ENCODE assay signal across 10 cellular contexts in genomic region chr5:139676951-139677367, GRCh38. TPM values are rescaled to one million over a fixed set of nuclear protein-coding genes. Genes with fewer than 3 reads are reported as not detected.
DNase-seq lines count a peak whose midpoint lies in the region; ATAC-seq and TF ChIP-seq lines count a peak whose summit lies in the region.
"Had no signal": no experiment of that assay in that cellular context is flagged by ENCODE, and none has a peak within 500 bp of the region (broad histone marks: within the 10 kb centered on the region; RNA-seq: fewer than 3 reads in every experiment).

No MANE protein-coding gene starts in this region.

- intact Hi-C loops in spleen (cut with DNase I; ENCODE audit: low total_unique reads) = no loop called here
- intact Hi-C loops in activated CD4-positive, alpha-beta T cell treated with anti-CD3 and anti-CD28 coated beads, Interleukin-2, amount 10 ng/mL, durations not matched to agents 24 days and 14 days (cut with micrococcal nuclease) = no loop called here

- CTCF ChIA-PET in HEK293T (lab: Yijun Ruan, JAX) = no interaction called here

- POLR2A ChIA-PET in HEK293T (lab: Yijun Ruan, JAX) = no interaction called here

- H3K36me3 Mint-ChIP-seq in brain = peaks cover 18% of the 10 kb centered on the region
- H3K36me3 Mint-ChIP-seq in activated CD4-positive, alpha-beta T cell treated with anti-CD3 and anti-CD28 coated beads, Interleukin-2, amount 10 ng/mL, durations not matched to agents 24 days and 14 days (ENCODE audit: low read depth) = no peaks in the 10 kb centered on the region
- H3K36me3 Mint-ChIP-seq: activated CD4-positive, alpha-beta memory T cell treated with anti-CD3 and anti-CD28 coated beads for 36 hours had no signal

- peak overlapping the region; percentile 98 to 99 (median 99) for H3K27ac Mint-ChIP-seq in brain
- no peak overlapping the region for H3K27ac Mint-ChIP-seq in activated CD4-positive, alpha-beta T cell treated with anti-CD3 and anti-CD28 coated beads, Interleukin-2, amount 10 ng/mL, durations not matched to agents 24 days and 14 days
- H3K27ac Mint-ChIP-seq: activated CD4-positive, alpha-beta memory T cell treated with anti-CD3 and anti-CD28 coated beads for 36 hours had no signal

- TF ChIP-seq CTCF in brain (conservative IDR thresholded peaks at IDR 0.05) (no peak), spleen (IDR thresholded peaks at IDR 0.05 in 8 of 11, conservative IDR thresholded peaks at IDR 0.05 in 3 of 11) (no peak)

- H3K36me3 ChIP-seq in KOPT-K1 (ENCODE audit: insufficient read depth, low read length) (peaks cover 30% of the 10 kb centered on the region; the same call in 1 of the 2 replicates), spleen (peaks cover 0 to 39% (median 19%) of the 10 kb centered on the region in 6 donors)

- H3K9me3 ChIP-seq in KOPT-K1 (ENCODE audit: insufficient read depth, low read length, poor library complexity, severe bottlenecking) (no peaks in the 10 kb centered on the region), spleen (no peaks in the 10 kb centered on the region)
- H3K9me3 ChIP-seq: lower lobe of right lung had no signal

- H3K27me3 Mint-ChIP-seq in brain = peaks cover 4% of the 10 kb centered on the region
- peaks cover 4% of the 10 kb centered on the region for H3K27me3 Mint-ChIP-seq in activated CD4-positive, alpha-beta T cell treated with anti-CD3 and anti-CD28 coated beads, Interleukin-2, amount 10 ng/mL, durations not matched to agents 24 days and 14 days
- H3K27me3 Mint-ChIP-seq: activated CD4-positive, alpha-beta memory T cell treated with anti-CD3 and anti-CD28 coated beads for 36 hours had no signal

- no peaks in the 10 kb centered on the region for H3K9me3 Mint-ChIP-seq in brain
- H3K9me3 Mint-ChIP-seq in activated CD4-positive, alpha-beta T cell treated with anti-CD3 and anti-CD28 coated beads, Interleukin-2, amount 10 ng/mL, durations not matched to agents 24 days and 14 days = no peaks in the 10 kb centered on the region
- H3K9me3 Mint-ChIP-seq: activated CD4-positive, alpha-beta memory T cell treated with anti-CD3 and anti-CD28 coated beads for 36 hours had no signal

- ATAC-seq in GM21723 (IDR thresholded peaks at IDR 0.05; ENCODE audit: unreplicated experiment) (no peak), HG03571 (IDR thresholded peaks at IDR 0.05; ENCODE audit: unreplicated experiment) (no peak)
- ATAC-seq: lower lobe of right lung had no signal

- TF ChIP-seq POLR2A in spleen (IDR thresholded peaks at IDR 0.05) = no peak

- DNase-seq in left kidney (ENCODE audit: low read depth, low spot score) (peak; percentile 95), spleen (no peak), HEK293T (ENCODE audit: extremely low spot score) (no peak)
- DNase-seq in activated CD4-positive, alpha-beta T cell treated with anti-CD3 and anti-CD28 coated beads, Interleukin-2, amount 10 ng/mL, durations not matched to agents 24 days and 14 days = no peak
- DNase-seq: activated CD4-positive, alpha-beta memory T cell treated with anti-CD3 and anti-CD28 coated beads for 36 hours; lower lobe of right lung had no signal

- H3K4me3 ChIP-seq in spleen = no peak overlapping the region
- H3K4me3 ChIP-seq: lower lobe of right lung had no signal

- 81 to 91% (median 86%) methylated on average over 26 of the region's 26 CpGs for WGBS in spleen, 5 donors

- H3K27ac ChIP-seq in KOPT-K1 (ENCODE audit: low read depth, low read length, poor library complexity, severe bottlenecking) (peak overlapping the region; percentile 39), spleen (peak overlapping the region in 5 of 8 donors; percentile 20 to 41 (median 22))
- H3K27ac ChIP-seq: lower lobe of right lung had no signal

- peaks cover 24 to 74% (median 51%) of the 10 kb centered on the region in 6 donors for H3K4me1 ChIP-seq in spleen

- H3K4me3 Mint-ChIP-seq in brain = peak overlapping the region; percentile 63 to 83 (median 77)
- H3K4me3 Mint-ChIP-seq in activated CD4-positive, alpha-beta T cell treated with anti-CD3 and anti-CD28 coated beads, Interleukin-2, amount 10 ng/mL, durations not matched to agents 24 days and 14 days = no peak overlapping the region
- H3K4me3 Mint-ChIP-seq: activated CD4-positive, alpha-beta memory T cell treated with anti-CD3 and anti-CD28 coated beads for 36 hours had no signal

- no peaks in the 10 kb centered on the region for H3K27me3 ChIP-seq in spleen (replicated peaks in 1 of 7)

- H3K4me1 Mint-ChIP-seq in brain = peaks cover 90% of the 10 kb centered on the region
- no peaks in the 10 kb centered on the region for H3K4me1 Mint-ChIP-seq in activated CD4-positive, alpha-beta T cell treated with anti-CD3 and anti-CD28 coated beads, Interleukin-2, amount 10 ng/mL, durations not matched to agents 24 days and 14 days

TF ChIP-seq in HEK293T, 16 proteins besides CTCF, POLR2A, EP300 and RAD21:
- TF ChIP-seq CTBP1 (IDR thresholded peaks at IDR 0.05; ENCODE audit: borderline replicate concordance) (no peak), BHLHE40 (IDR thresholded peaks at IDR 0.05; ENCODE audit: borderline replicate concordance) (no peak), L3MBTL2 (conservative IDR thresholded peaks at IDR 0.05) (no peak), TARDBP (IDR thresholded peaks at IDR 0.05) (no peak), FOXM1 (IDR thresholded peaks at IDR 0.05; ENCODE audit: borderline replicate concordance) (no peak), ELF4 (IDR thresholded peaks at IDR 0.05) (no peak), ZNF384 (IDR thresholded peaks at IDR 0.05) (no peak), LEF1 (IDR thresholded peaks at IDR 0.05; ENCODE audit: borderline replicate concordance) (no peak), FOXK2 (IDR thresholded peaks at IDR 0.05) (no peak), FOXA1 (IDR thresholded peaks at IDR 0.05) (no peak), SUZ12 (IDR thresholded peaks at IDR 0.05) (no peak)

RNA-seq across cellular contexts. Expression of gene CXXC5, which starts 28.8 kb away (rescaled TPM):
- polyA plus RNA-seq in brain (ENCODE audit: insufficient read depth, low read depth, low replicate concordance) (79.7 TPM), spleen (10 to 100 TPM; 46.4 to 69.5 (median 60.8) TPM)
- 10 to 100 TPM; 57.5 to 69.5 (median 62.8) TPM for total RNA-seq in spleen
- total RNA-seq in activated CD4-positive, alpha-beta T cell treated with anti-CD3 and anti-CD28 coated beads, Interleukin-2, amount 10 ng/mL, durations not matched to agents 24 days and 14 days = 1.2 and 1.9 TPM in 2 replicates

Comparison
In these comparisons a context has a peak if more than half of its experiments do, and no peak if none do; other contexts are left out.
1. RNA of gene CXXC5, which starts 28.8 kb away (total RNA-seq): 57.5 to 69.5 TPM in spleen; 1.2 to 1.9 TPM in activated CD4-positive, alpha-beta T cell treated with anti-CD3 and anti-CD28 coated beads, Interleukin-2, amount 10 ng/mL, durations not matched to agents 24 days and 14 days; every median in the first group is over 10 times any median in the second.